ENCODE assay signal across 21 cellular contexts in genomic region chr11:119322921-119323531, GRCh38. TPM values are rescaled to one million over a fixed set of nuclear protein-coding genes. Genes with fewer than 3 reads are reported as not detected.
DNase-seq lines count a peak whose midpoint lies in the region; ATAC-seq and TF ChIP-seq lines count a peak whose summit lies in the region.
"Had no signal": no experiment of that assay in that cellular context is flagged by ENCODE, and none has a peak within 500 bp of the region (broad histone marks: within the 10 kb centered on the region; RNA-seq: fewer than 3 reads in every experiment).

No MANE protein-coding gene starts in this region.

- H3K4me1 Mint-ChIP-seq in activated T-cell treated with anti-CD3 and anti-CD28 coated beads, Interleukin-2, amount 50 U/mL, for 4 hours (ENCODE audit: low read depth), result peaks cover 18% of the 10 kb centered on the region
- H3K4me1 Mint-ChIP-seq in activated T-cell treated with anti-CD3 and anti-CD28 coated beads, Interleukin-2, amount 50 U/mL, for 72 hours (ENCODE audit: low read depth), result peaks cover 33% of the 10 kb centered on the region
- H3K4me1 Mint-ChIP-seq in neural crest cell, result peaks cover 42% of the 10 kb centered on the region
- peaks cover 11 to 34% (median 26%) of the 10 kb centered on the region in 7 donors for H3K4me1 Mint-ChIP-seq in naive thymus-derived CD4-positive, alpha-beta T cell

- in situ Hi-C loops in transverse colon (cut with MboI; ENCODE audit: low pct_ligation_motif_present in 1 of 4, low pct_unique_long_range_greater_than_20kb in 1 of 4, low sequenced_read_pairs in 3 of 4), result no loop called here

- peak overlapping the region; percentile 26 for H3K4me3 Mint-ChIP-seq in activated T-cell treated with anti-CD3 and anti-CD28 coated beads, Interleukin-2, amount 50 U/mL, for 4 hours
- H3K4me3 Mint-ChIP-seq in activated T-cell treated with anti-CD3 and anti-CD28 coated beads, Interleukin-2, amount 50 U/mL, for 72 hours, result no peak overlapping the region
- H3K4me3 Mint-ChIP-seq in neural crest cell, result peak overlapping the region; percentile 42
- peak overlapping the region in 3 of 10 donors; percentile 5 to 54 (median 10) for H3K4me3 Mint-ChIP-seq in naive thymus-derived CD4-positive, alpha-beta T cell
- H3K4me3 Mint-ChIP-seq: activated CD4-positive, alpha-beta memory T cell treated with anti-CD3 and anti-CD28 coated beads, Interleukin-2, amount 10 ng/mL, durations not matched to agents 7 days and 5 days; T-helper 2 cell treated with Interferon-gamma antibody and Interleukin-4, amounts not matched to agents 5 μg/mL and 100 μg/mL, for 36 hours had no signal

- peak overlapping the region; percentile 98 to 99 for H3K27ac ChIP-seq in ascending aorta
- H3K27ac ChIP-seq in transverse colon, result peak overlapping the region; percentile 82 to 97 (median 87)
- H3K27ac ChIP-seq in naive thymus-derived CD4-positive, alpha-beta T cell (ENCODE audit: low read depth, low read length), result no peak overlapping the region
- H3K27ac ChIP-seq: KMS-11 had no signal

- WGBS in transverse colon (ENCODE audit: low coverage in 1 of 2), 2 donors, result 84 to 100% methylated on average over 1 to 20 of the region's 20 CpGs

- H3K9me3 Mint-ChIP-seq in activated T-cell treated with anti-CD3 and anti-CD28 coated beads, Interleukin-2, amount 50 U/mL, for 4 hours, result no peaks in the 10 kb centered on the region
- H3K9me3 Mint-ChIP-seq in activated T-cell treated with anti-CD3 and anti-CD28 coated beads, Interleukin-2, amount 50 U/mL, for 72 hours, result no peaks in the 10 kb centered on the region
- no peaks in the 10 kb centered on the region for H3K9me3 Mint-ChIP-seq in neural crest cell
- H3K9me3 Mint-ChIP-seq in naive thymus-derived CD4-positive, alpha-beta T cell, result no peaks in the 10 kb centered on the region
- H3K9me3 Mint-ChIP-seq: activated CD4-positive, alpha-beta memory T cell treated with anti-CD3 and anti-CD28 coated beads, Interleukin-2, amount 10 ng/mL, durations not matched to agents 7 days and 5 days; CD4-positive, alpha-beta memory T cell; T-helper 2 cell treated with Interferon-gamma antibody and Interleukin-4, amounts not matched to agents 5 μg/mL and 100 μg/mL, for 36 hours had no signal

- H3K27me3 ChIP-seq in ascending aorta (no peaks in the 10 kb centered on the region), transverse colon (peaks cover 30% of the 10 kb centered on the region)
- H3K27me3 ChIP-seq in naive thymus-derived CD4-positive, alpha-beta T cell (ENCODE audit: control insufficient read depth in 2 of 2, insufficient read depth in 2 of 2, low read length in 2 of 2), result no peaks in the 10 kb centered on the region
- H3K27me3 ChIP-seq: MG63 had no signal

- TF ChIP-seq CTCF in ascending aorta (IDR thresholded peaks at IDR 0.05) (no peak), neural crest cell (conservative IDR thresholded peaks at IDR 0.05) (no peak), transverse colon (IDR thresholded peaks at IDR 0.05) (no peak)

- CTCF ChIA-PET in naive thymus-derived CD4-positive, alpha-beta T cell (lab: Charles Lee), result interaction anchor here (0.6 to 4.3 kb wide), 26 partner anchors 8 to 255 kb away, joined by 3 to 42 read pairs (median 6); partner anchors contain the start of genes CBL and VPS11

- H3K27ac Mint-ChIP-seq in activated T-cell treated with anti-CD3 and anti-CD28 coated beads, Interleukin-2, amount 50 U/mL, for 72 hours, result no peak overlapping the region
- no peak overlapping the region for H3K27ac Mint-ChIP-seq in neural crest cell (ENCODE audit: unreplicated experiment)
- peak overlapping the region in 1 of 9 donors; percentile 15 for H3K27ac Mint-ChIP-seq in naive thymus-derived CD4-positive, alpha-beta T cell
- H3K27ac Mint-ChIP-seq: activated CD4-positive, alpha-beta memory T cell treated with anti-CD3 and anti-CD28 coated beads, Interleukin-2, amount 10 ng/mL, durations not matched to agents 7 days and 5 days; activated naive CD8-positive, alpha-beta T cell; progenitor cell of endocrine pancreas; T-helper 2 cell treated with Interferon-gamma antibody and Interleukin-4, amounts not matched to agents 5 μg/mL and 100 μg/mL, for 36 hours had no signal

- no peak overlapping the region for H3K4me3 ChIP-seq in ascending aorta
- H3K4me3 ChIP-seq in transverse colon, result no peak overlapping the region
- no peak overlapping the region for H3K4me3 ChIP-seq in naive thymus-derived CD4-positive, alpha-beta T cell (ENCODE audit: low read length)
- H3K4me3 ChIP-seq: left lung, MG63, upper lobe of left lung had no signal

- no peaks in the 10 kb centered on the region for H3K36me3 Mint-ChIP-seq in activated T-cell treated with anti-CD3 and anti-CD28 coated beads, Interleukin-2, amount 50 U/mL, for 4 hours (ENCODE audit: insufficient read depth)
- H3K36me3 Mint-ChIP-seq in activated T-cell treated with anti-CD3 and anti-CD28 coated beads, Interleukin-2, amount 50 U/mL, for 72 hours (ENCODE audit: insufficient read depth in 2 of 2), result no peaks in the 10 kb centered on the region
- H3K36me3 Mint-ChIP-seq in neural crest cell (ENCODE audit: low read depth), result no peaks in the 10 kb centered on the region
- H3K36me3 Mint-ChIP-seq in naive thymus-derived CD4-positive, alpha-beta T cell, result no peaks in the 10 kb centered on the region
- H3K36me3 Mint-ChIP-seq: activated naive CD8-positive, alpha-beta T cell; CD4-positive, alpha-beta memory T cell had no signal

- POLR2A ChIA-PET in naive thymus-derived CD4-positive, alpha-beta T cell (lab: Charles Lee), result interaction anchor here (1.2 to 2.0 kb wide), 3 partner anchors 16 to 267 kb away, joined by 3 to 5 read pairs (median 4); no protein-coding TSS in a partner anchor

- no peak for TF ChIP-seq EP300 in transverse colon (IDR thresholded peaks at IDR 0.05; ENCODE audit: low read depth)

- DNase-seq in activated T-cell treated with anti-CD3 and anti-CD28 coated beads, Interleukin-2, amount 50 U/mL, for 4 hours, result no peak
- no peak for DNase-seq in activated T-cell treated with anti-CD3 and anti-CD28 coated beads, Interleukin-2, amount 50 U/mL, for 72 hours
- peak in 1 of 2 donors; percentile 61 for DNase-seq in ascending aorta (ENCODE audit: low spot score in 2 of 2)
- DNase-seq in neural crest cell (ENCODE audit: low read depth, low spot score), result no peak
- no peak for DNase-seq in transverse colon
- no peak for DNase-seq in SW480 (ENCODE audit: low spot score)
- DNase-seq in GDM1 (lab: John Stamatoyannopoulos, UW), result no peak
- DNase-seq in naive thymus-derived CD4-positive, alpha-beta T cell, result no peak

- H3K36me3 ChIP-seq in ascending aorta, result no peaks in the 10 kb centered on the region
- no peaks in the 10 kb centered on the region for H3K36me3 ChIP-seq in transverse colon
- no peaks in the 10 kb centered on the region for H3K36me3 ChIP-seq in naive thymus-derived CD4-positive, alpha-beta T cell (ENCODE audit: control insufficient read depth in 2 of 3, insufficient read depth in 3 of 3, low read length in 3 of 3)
- H3K36me3 ChIP-seq: left lung, MG63, upper lobe of left lung had no signal

- H3K4me1 ChIP-seq in ascending aorta (peaks cover 12 to 36% of the 10 kb centered on the region in 2 donors), transverse colon (peaks cover 18 to 41% (median 34%) of the 10 kb centered on the region in 4 donors)
- H3K4me1 ChIP-seq in naive thymus-derived CD4-positive, alpha-beta T cell (ENCODE audit: control insufficient read depth in 2 of 2, insufficient read depth in 2 of 2, low read length in 2 of 2), result no peaks in the 10 kb centered on the region

- TF ChIP-seq POLR2A in transverse colon (IDR thresholded peaks at IDR 0.05), result no peak

- intact Hi-C loops in ascending aorta (cut with DNase I), result loop anchor here (1.0 kb wide), 1 partner anchor 118 kb away; no protein-coding TSS in a partner anchor
- intact Hi-C loops in transverse colon (cut with DNase I; ENCODE audit: low total_unique reads), result loop anchor here (5.0 kb wide), 1 partner anchor 116 kb away; the partner anchor contains the start of gene CBL
- intact Hi-C loops in naive thymus-derived CD4-positive, alpha-beta T cell (cut with micrococcal nuclease), result loop anchor here (1.0 to 5.0 kb wide), 8 partner anchors 8 to 306 kb away; partner anchors contain the start of genes HYOU1 (in 1 of the 2), NLRX1 (in 1 of the 2), RPS25 (in 1 of the 2) and TRAPPC4 (in 1 of the 2)

- H3K9me3 ChIP-seq in ascending aorta (no peaks in the 10 kb centered on the region), transverse colon (no peaks in the 10 kb centered on the region)
- no peaks in the 10 kb centered on the region for H3K9me3 ChIP-seq in naive thymus-derived CD4-positive, alpha-beta T cell (ENCODE audit: control insufficient read depth in 2 of 3, low read length in 3 of 3)
- H3K9me3 ChIP-seq: left lung, MG63, upper lobe of left lung had no signal

- H3K27me3 Mint-ChIP-seq in activated T-cell treated with anti-CD3 and anti-CD28 coated beads, Interleukin-2, amount 50 U/mL, for 4 hours (ENCODE audit: low read depth), result peaks cover 8% of the 10 kb centered on the region
- H3K27me3 Mint-ChIP-seq in activated T-cell treated with anti-CD3 and anti-CD28 coated beads, Interleukin-2, amount 50 U/mL, for 72 hours (ENCODE audit: low read depth), result peaks cover 8% of the 10 kb centered on the region
- H3K27me3 Mint-ChIP-seq in neural crest cell (ENCODE audit: low read depth), result peaks cover 3% of the 10 kb centered on the region
- H3K27me3 Mint-ChIP-seq in naive thymus-derived CD4-positive, alpha-beta T cell, result peaks cover 0 to 21% (median 12%) of the 10 kb centered on the region in 5 donors

- no peak for ATAC-seq in activated T-cell treated with anti-CD3 and anti-CD28 coated beads, Interleukin-2, amount 50 U/mL, for 4 hours
- ATAC-seq in activated T-cell treated with anti-CD3 and anti-CD28 coated beads, Interleukin-2, amount 50 U/mL, for 72 hours (replicated peaks in 1 of 2), result no peak
- ATAC-seq in naive thymus-derived CD4-positive, alpha-beta T cell, result no peak
- ATAC-seq: Panc1 had no signal

RNA-seq across cellular contexts. Expression of gene MCAM, which starts 6.1 kb away (rescaled TPM):
- 1 to 10 TPM in 2 of 3 donors, under 1 TPM in 1; 0.96 to 3.2 (median 2.1) TPM for total RNA-seq in activated T-cell treated with anti-CD3 and anti-CD28 coated beads, Interleukin-2, amount 50 U/mL, for 4 hours
- 1 to 10 TPM; 4.7 to 5.2 TPM for total RNA-seq in activated T-cell treated with anti-CD3 and anti-CD28 coated beads, Interleukin-2, amount 50 U/mL, for 72 hours
- total RNA-seq in ascending aorta (2,975 TPM), neural crest cell (61.6 and 66.7 TPM in 2 replicates), transverse colon (100 to 1,000 TPM in 3 of 4 donors, 10 to 100 TPM in 1; 87.4 to 466 (median 150) TPM)
- 1 to 10 TPM in 2 of 5 experiments, under 1 TPM in 3; 0.08 to 5.1 (median 0.73) TPM for total RNA-seq in naive thymus-derived CD4-positive, alpha-beta T cell
- under 1 TPM in 1 of 2 donors, not detected in 1; 0.26 TPM for polyA plus RNA-seq in naive thymus-derived CD4-positive, alpha-beta T cell

RNA-seq across cellular contexts. Expression of gene RNF26, which starts 11.3 kb away (rescaled TPM):
- 10 to 100 TPM; 18.6 to 20.7 (median 18.9) TPM for total RNA-seq in activated T-cell treated with anti-CD3 and anti-CD28 coated beads, Interleukin-2, amount 50 U/mL, for 4 hours
- 10 to 100 TPM; 32.5 to 38.9 TPM for total RNA-seq in activated T-cell treated with anti-CD3 and anti-CD28 coated beads, Interleukin-2, amount 50 U/mL, for 72 hours
- total RNA-seq in ascending aorta (16.8 TPM), neural crest cell (47.9 and 51.8 TPM in 2 replicates), transverse colon (10 to 100 TPM; 10.0 to 27.3 (median 13.9) TPM)
- 10 to 100 TPM; 16.9 to 28.3 (median 18.9) TPM for total RNA-seq in naive thymus-derived CD4-positive, alpha-beta T cell
- polyA plus RNA-seq in naive thymus-derived CD4-positive, alpha-beta T cell, result 10 to 100 TPM; 50.3 to 59.1 TPM

RNA-seq across cellular contexts. Expression of gene C1QTNF5, which starts 17.7 kb away (rescaled TPM):
- total RNA-seq in activated T-cell treated with anti-CD3 and anti-CD28 coated beads, Interleukin-2, amount 50 U/mL, for 4 hours, result not detected
- total RNA-seq in activated T-cell treated with anti-CD3 and anti-CD28 coated beads, Interleukin-2, amount 50 U/mL, for 72 hours, result not detected
- total RNA-seq in ascending aorta, result 95.8 TPM
- 1.9 and 2.1 TPM in 2 replicates for total RNA-seq in neural crest cell
- 10 to 100 TPM in 2 of 4 donors, 1 to 10 TPM in 2; 7.6 to 20.5 (median 11.4) TPM for total RNA-seq in transverse colon
- not detected for total RNA-seq in naive thymus-derived CD4-positive, alpha-beta T cell
- not detected for polyA plus RNA-seq in naive thymus-derived CD4-positive, alpha-beta T cell
- total RNA-seq: A172; activated CD4-positive, alpha-beta memory T cell treated with anti-CD3 and anti-CD28 coated beads, Interleukin-2, amount 10 ng/mL, durations not matched to agents 7 days and 5 days; CD4-positive, alpha-beta memory T cell had no signal
- polyA plus RNA-seq: CD4-positive, alpha-beta memory T cell had no signal

RNA-seq across cellular contexts. Expression of gene MFRP, which starts 23.5 kb away (rescaled TPM):
- total RNA-seq in activated T-cell treated with anti-CD3 and anti-CD28 coated beads, Interleukin-2, amount 50 U/mL, for 4 hours, result not detected
- total RNA-seq in activated T-cell treated with anti-CD3 and anti-CD28 coated beads, Interleukin-2, amount 50 U/mL, for 72 hours, result not detected
- total RNA-seq in ascending aorta (not detected), neural crest cell (not detected in 2 replicates), transverse colon (under 1 TPM in 1 of 4 donors, not detected in 3; 0.32 TPM)
- total RNA-seq in naive thymus-derived CD4-positive, alpha-beta T cell, result not detected
- not detected for polyA plus RNA-seq in naive thymus-derived CD4-positive, alpha-beta T cell
- total RNA-seq: A172; activated CD4-positive, alpha-beta memory T cell treated with anti-CD3 and anti-CD28 coated beads, Interleukin-2, amount 10 ng/mL, durations not matched to agents 7 days and 5 days; bronchial epithelial cell; CD4-positive, alpha-beta memory T cell; left lung; progenitor cell of endocrine pancreas; sciatic nerve; upper lobe of left lung had no signal
- polyA plus RNA-seq: CD4-positive, alpha-beta memory T cell had no signal

RNA-seq across cellular contexts. Expression of gene USP2, which starts 58.5 kb away (rescaled TPM):
- under 1 TPM; 0.19 to 0.53 (median 0.37) TPM for total RNA-seq in activated T-cell treated with anti-CD3 and anti-CD28 coated beads, Interleukin-2, amount 50 U/mL, for 4 hours
- 1 to 10 TPM in 1 of 2 donors, under 1 TPM in 1; 0.91 to 3.0 TPM for total RNA-seq in activated T-cell treated with anti-CD3 and anti-CD28 coated beads, Interleukin-2, amount 50 U/mL, for 72 hours
- total RNA-seq in ascending aorta (not detected), neural crest cell (3.4 and 3.7 TPM in 2 replicates), transverse colon (10 to 100 TPM in 3 of 4 donors, 1 to 10 TPM in 1; 9.8 to 26.6 (median 22.7) TPM)
- total RNA-seq in naive thymus-derived CD4-positive, alpha-beta T cell, result 1 to 10 TPM in 1 of 5 experiments, under 1 TPM in 4; 0.07 to 1.1 (median 0.43) TPM
- under 1 TPM; 0.26 to 0.50 TPM for polyA plus RNA-seq in naive thymus-derived CD4-positive, alpha-beta T cell
- total RNA-seq: A172 had no signal

Comparison
In these comparisons a context has a peak if more than half of its experiments do, and no peak if none do; other contexts are left out.
1. H3K4me3 Mint-ChIP-seq: peak in activated T-cell treated with anti-CD3 and anti-CD28 coated beads, Interleukin-2, amount 50 U/mL, for 4 hours (single experiment) and neural crest cell (single experiment); none in activated T-cell treated with anti-CD3 and anti-CD28 coated beads, Interleukin-2, amount 50 U/mL, for 72 hours (0 of 2).
2. RNA of gene MCAM, which starts 6.1 kb away (total RNA-seq): 2,975 TPM in ascending aorta (single experiment), 87.4 to 466 TPM in transverse colon and 61.6 to 66.7 TPM in neural crest cell; 4.7 to 5.2 TPM in activated T-cell treated with anti-CD3 and anti-CD28 coated beads, Interleukin-2, amount 50 U/mL, for 72 hours, 0.96 to 3.2 TPM in activated T-cell treated with anti-CD3 and anti-CD28 coated beads, Interleukin-2, amount 50 U/mL, for 4 hours and 0.08 to 5.1 TPM in naive thymus-derived CD4-positive, alpha-beta T cell; every median in the first group is over 10 times any median in the second.